Comparison of ENCODE assay signal across 16 cellular contexts in genomic region chr9:121751686-121752445, GRCh38.
DNase-seq lines count a peak whose midpoint lies in the region; ATAC-seq and TF ChIP-seq lines count a peak whose summit lies in the region.
"Had no signal": no experiment of that assay in that cellular context is flagged by ENCODE, and none has a peak within 500 bp of the region (broad histone marks: within the 10 kb centered on the region; RNA-seq: fewer than 3 reads in every experiment).

No MANE protein-coding gene starts in this region.

- no peaks in the 10 kb centered on the region for H3K27me3 ChIP-seq in gastrocnemius medialis

- peak; percentile 9 for ATAC-seq in left lobe of liver
- no peak for ATAC-seq in gastrocnemius medialis

- no peaks in the 10 kb centered on the region for H3K36me3 ChIP-seq in gastrocnemius medialis
- H3K36me3 ChIP-seq: HAP-1 had no signal

- H3K4me1 ChIP-seq in gastrocnemius medialis, result peaks cover 87 to 89% of the 10 kb centered on the region in 2 donors
- H3K4me1 ChIP-seq: HAP-1 had no signal

- H3K9me3 Mint-ChIP-seq in chondrocyte (ENCODE audit: low read depth), result no peaks in the 10 kb centered on the region

- peaks cover 50% of the 10 kb centered on the region for H3K4me1 Mint-ChIP-seq in chondrocyte (ENCODE audit: low read depth)

- no peak overlapping the region for H3K4me3 ChIP-seq in gastrocnemius medialis
- H3K4me3 ChIP-seq: HAP-1 had no signal

- in situ Hi-C loops in gastrocnemius medialis (cut with MboI; ENCODE audit: low sequenced_read_pairs in 4 of 4), result no loop called here
- in situ Hi-C loops in ACHN (cut with HindIII; ENCODE audit: low pct_ligation_motif_present, low pct_unique_long_range_greater_than_20kb, low sequenced_read_pairs), result no loop called here

- H3K27ac ChIP-seq in gastrocnemius medialis, result peak overlapping the region; percentile 63 to 91 (median 74)
- H3K27ac ChIP-seq: WERI-Rb-1 had no signal

- peak overlapping the region; percentile 37 for H3K27ac Mint-ChIP-seq in chondrocyte (ENCODE audit: unreplicated experiment)

- intact Hi-C loops in gastrocnemius medialis (cut with DNase I; ENCODE audit: low total_unique reads), result no loop called here

- no peaks in the 10 kb centered on the region for H3K9me3 ChIP-seq in gastrocnemius medialis
- H3K9me3 ChIP-seq: HAP-1 had no signal

- DNase-seq in EL (peak; percentile 41), chondrocyte (ENCODE audit: low spot score) (no peak), left lobe of liver (ENCODE audit: low spot score) (no peak), gastrocnemius medialis (no peak), NCI-H1092 treated with DMSO at 0.1 percent for 48 hours (lab: John Stamatoyannopoulos, UW) (no peak), ACHN (no peak), NCI-H187 treated with DMSO at 0.1 percent for 48 hours (lab: John Stamatoyannopoulos, UW) (no peak)
- no peak for DNase-seq in activated CD4-positive, alpha-beta T cell treated with anti-CD3 and anti-CD28 coated beads for 48 hours
- DNase-seq: activated effector memory CD4-positive, alpha-beta T cell treated with anti-CD3 and anti-CD28 coated beads, Interleukin-2, amount 50 U/mL, for 16 hours; foreskin melanocyte; Karpas-422; NCI-H146; retina; stimulated activated CD4-positive, alpha-beta T cell treated with anti-CD3 and anti-CD28 coated beads, Interleukin-4, amount 100 ng/mL, for 1 hour; WERI-Rb-1 had no signal

- H3K27me3 Mint-ChIP-seq in chondrocyte (ENCODE audit: low read depth), result no peaks in the 10 kb centered on the region

- TF ChIP-seq CTCF in chondrocyte (IDR thresholded peaks at IDR 0.05) (no peak), gastrocnemius medialis (IDR thresholded peaks at IDR 0.05 in 4 of 5, conservative IDR thresholded peaks at IDR 0.05 in 1 of 5) (no peak)

- H3K36me3 Mint-ChIP-seq in chondrocyte (ENCODE audit: low read depth), result peaks cover 1% of the 10 kb centered on the region

- no peak for TF ChIP-seq POLR2A in gastrocnemius medialis (IDR thresholded peaks at IDR 0.05)

- no peak overlapping the region for H3K4me3 Mint-ChIP-seq in chondrocyte (ENCODE audit: unreplicated experiment)
